11 cellular contexts compared by ENCODE assay signal in the genomic region with DNA sequence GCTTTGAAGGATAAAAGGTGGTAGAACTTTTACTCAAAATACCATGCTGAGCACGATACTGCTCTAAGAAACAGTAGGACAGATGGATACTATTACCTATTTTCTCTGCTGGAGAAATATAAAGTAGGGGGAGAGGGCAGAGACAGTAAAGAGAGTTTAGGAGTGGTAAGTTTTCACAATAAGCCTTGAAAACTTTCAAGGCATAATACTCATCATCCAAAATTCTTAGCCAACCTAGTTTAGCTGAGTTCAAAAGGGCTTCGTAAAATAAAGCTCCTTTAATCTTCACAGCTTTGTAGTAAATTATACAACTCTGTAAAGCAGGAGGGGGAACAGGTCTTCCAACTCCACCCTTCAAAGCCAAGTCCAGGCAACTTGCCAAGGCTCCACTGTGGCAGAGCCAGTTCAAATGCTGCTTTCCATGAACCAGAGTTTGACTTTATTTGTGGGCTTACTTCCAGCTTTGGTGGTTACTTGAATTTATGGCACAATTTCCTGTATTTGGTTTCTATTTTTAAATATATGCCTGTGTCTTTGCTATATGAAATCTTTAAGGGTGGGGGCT. TPM values are rescaled to one million over a fixed set of nuclear protein-coding genes. Genes with fewer than 3 reads are reported as not detected.
DNase-seq lines count a peak whose midpoint lies in the region; ATAC-seq and TF ChIP-seq lines count a peak whose summit lies in the region.
"Had no signal": no experiment of that assay in that cellular context is flagged by ENCODE, and none has a peak within 500 bp of the region (broad histone marks: within the 10 kb centered on the region; RNA-seq: fewer than 3 reads in every experiment).

No MANE protein-coding gene starts in this region.

- TF ChIP-seq CTCF in VCaP (conservative IDR thresholded peaks at IDR 0.05) (no peak), upper lobe of right lung (IDR thresholded peaks at IDR 0.05) (no peak)

- no peaks in the 10 kb centered on the region for H3K9me3 Mint-ChIP-seq in activated T-cell treated with anti-CD3 and anti-CD28 coated beads, Interleukin-2, amount 50 U/mL, for 24 hours

- peaks cover 22% of the 10 kb centered on the region for H3K4me1 Mint-ChIP-seq in activated T-cell treated with anti-CD3 and anti-CD28 coated beads, Interleukin-2, amount 50 U/mL, for 24 hours (ENCODE audit: low read depth)

- H3K9me3 ChIP-seq in upper lobe of right lung: no peaks in the 10 kb centered on the region
- H3K9me3 ChIP-seq: Caco-2 had no signal

- no peak overlapping the region for H3K4me3 Mint-ChIP-seq in activated T-cell treated with anti-CD3 and anti-CD28 coated beads, Interleukin-2, amount 50 U/mL, for 24 hours

- peak overlapping the region; percentile 58 for H3K27ac Mint-ChIP-seq in activated T-cell treated with anti-CD3 and anti-CD28 coated beads, Interleukin-2, amount 50 U/mL, for 24 hours

- no peaks in the 10 kb centered on the region for H3K27me3 Mint-ChIP-seq in activated T-cell treated with anti-CD3 and anti-CD28 coated beads, Interleukin-2, amount 50 U/mL, for 24 hours

- no peak for DNase-seq in activated T-cell treated with anti-CD3 and anti-CD28 coated beads, Interleukin-2, amount 50 U/mL, for 24 hours
- DNase-seq in activated T-cell treated with anti-CD3 and anti-CD28 coated beads for 4 hours (no peak), iPS-NIHi11 (ENCODE audit: low spot score) (peak; percentile 22), upper lobe of right lung (peak; percentile 84), NCI-H1930 (lab: John Stamatoyannopoulos, UW) (no peak)
- DNase-seq in activated CD4-positive, CD25-positive, alpha-beta regulatory T cell (lab: John Stamatoyannopoulos, UW): no peak
- DNase-seq: Caco-2 had no signal

- H3K36me3 Mint-ChIP-seq in activated T-cell treated with anti-CD3 and anti-CD28 coated beads, Interleukin-2, amount 50 U/mL, for 24 hours (ENCODE audit: low read depth): peaks cover 98% of the 10 kb centered on the region

- intact Hi-C loops in upper lobe of right lung (cut with DNase I): no loop called here

- H3K27me3 ChIP-seq in upper lobe of right lung: no peaks in the 10 kb centered on the region

- peaks cover 100% of the 10 kb centered on the region for H3K36me3 ChIP-seq in upper lobe of right lung

- H3K27ac ChIP-seq in VCaP (peak overlapping the region; percentile 86), upper lobe of right lung (no peak overlapping the region)

- H3K4me3 ChIP-seq in upper lobe of right lung: no peak overlapping the region

- ATAC-seq in upper lobe of right lung (peak; percentile 79), GM21360 (IDR thresholded peaks at IDR 0.05; ENCODE audit: unreplicated experiment) (no peak)

- H3K4me1 ChIP-seq in upper lobe of right lung: peaks cover 17% of the 10 kb centered on the region
- H3K4me1 ChIP-seq: Caco-2 had no signal

RNA-seq across cellular contexts. Expression of a gene that starts 15.5 kb away (rescaled TPM):
- total RNA-seq in upper lobe of right lung: not detected
- total RNA-seq: Caco-2, kidney epithelial cell, temporal lobe had no signal

RNA-seq across cellular contexts. Expression of a gene that starts 19.0 kb away (rescaled TPM):
- 32.2 TPM for total RNA-seq in upper lobe of right lung

RNA-seq across cellular contexts. Expression of a gene that starts 31.7 kb away (rescaled TPM):
- 118 TPM for total RNA-seq in upper lobe of right lung

Comparison
In these comparisons a context has a peak if more than half of its experiments do, and no peak if none do; other contexts are left out.
1. DNase-seq: peak in iPS-NIHi11 (single experiment) and upper lobe of right lung (single experiment); none in activated T-cell treated with anti-CD3 and anti-CD28 coated beads, Interleukin-2, amount 50 U/mL, for 24 hours (single experiment), activated T-cell treated with anti-CD3 and anti-CD28 coated beads for 4 hours (single experiment), activated CD4-positive, CD25-positive, alpha-beta regulatory T cell (0 of 4) and NCI-H1930 (0 of 2).